Comparison of ENCODE assay signal across 8 cellular contexts in genomic region chr12:12736759-12737676, GRCh38. TPM values are rescaled to one million over a fixed set of nuclear protein-coding genes. Genes with fewer than 3 reads are reported as not detected.
DNase-seq lines count a peak whose midpoint lies in the region; ATAC-seq, FAIRE-seq and TF ChIP-seq lines count a peak whose summit lies in the region.

No MANE protein-coding gene starts in this region.

- H3K36me3 ChIP-seq in A673 (ENCODE audit: insufficient read depth, low read length, poor library complexity, severe bottlenecking) (no peaks in the 10 kb centered on the region), pancreas (no peaks in the 10 kb centered on the region)

- H3K27me3 ChIP-seq in A673 (replicated peaks; ENCODE audit: insufficient read depth, low read depth, low read length, poor library complexity) (no peaks in the 10 kb centered on the region), foreskin keratinocyte (no peaks in the 10 kb centered on the region), pancreas (no peaks in the 10 kb centered on the region)

- no peaks in the 10 kb centered on the region for H3K27me3 Mint-ChIP-seq in activated T-helper 17 cell treated with anti-CD3 and anti-CD28 coated beads, Interleukin-2, amount 50 U/mL, for 72 hours

- peak; percentile 83 for FAIRE-seq in pancreas (lab: Jason Lieb, UNC)

- H3K9me3 ChIP-seq in A673 (ENCODE audit: low read depth, low read length, poor library complexity, severe bottlenecking) (no peaks in the 10 kb centered on the region), pancreas (no peaks in the 10 kb centered on the region)

- peak; percentile 59 for DNase-seq in A673 (ENCODE audit: low spot score)
- DNase-seq in NCI-H345 (lab: John Stamatoyannopoulos, UW) = peak; percentile 6
- DNase-seq in foreskin keratinocyte = no peak
- DNase-seq in pancreas = no peak
- no peak for DNase-seq in COLO829 (ENCODE audit: low spot score)

- CTCF ChIA-PET in A673 (lab: Charles Lee) = interaction anchor here (0.6 to 1.7 kb wide), 10 partner anchors 8 to 820 kb away, joined by 3 to 10 read pairs (median 4); partner anchors contain the start of gene APOLD1

- H3K9me3 Mint-ChIP-seq in activated T-helper 17 cell treated with anti-CD3 and anti-CD28 coated beads, Interleukin-2, amount 50 U/mL, for 72 hours = no peaks in the 10 kb centered on the region

- H3K4me3 ChIP-seq in A673 (ENCODE audit: low read depth, low read length, poor library complexity, severe bottlenecking) (no peak overlapping the region), pancreas (no peak overlapping the region)

- peak overlapping the region; percentile 70 for H3K4me3 Mint-ChIP-seq in activated T-helper 17 cell treated with anti-CD3 and anti-CD28 coated beads, Interleukin-2, amount 50 U/mL, for 72 hours

- no peak overlapping the region for H3K27ac ChIP-seq in A673 (ENCODE audit: low read depth, low read length, poor library complexity, severe bottlenecking)
- no peak overlapping the region for H3K27ac ChIP-seq in foreskin keratinocyte
- H3K27ac ChIP-seq in pancreas = peak overlapping the region in 1 of 4 donors; percentile 2

- 58 to 60% methylated on average over 9 of the region's 9 CpGs for WGBS in pancreas, 2 donors

- peaks cover 42% of the 10 kb centered on the region for H3K4me1 Mint-ChIP-seq in activated T-helper 17 cell treated with anti-CD3 and anti-CD28 coated beads, Interleukin-2, amount 50 U/mL, for 72 hours

- H3K36me3 Mint-ChIP-seq in activated T-helper 17 cell treated with anti-CD3 and anti-CD28 coated beads, Interleukin-2, amount 50 U/mL, for 72 hours (ENCODE audit: low read depth) = peaks cover 59% of the 10 kb centered on the region

- H3K4me1 ChIP-seq in A673 (ENCODE audit: insufficient read depth, low read length, poor library complexity, severe bottlenecking) (peaks cover 21% of the 10 kb centered on the region), foreskin keratinocyte (no peaks in the 10 kb centered on the region), pancreas (peaks cover 9 to 20% (median 18%) of the 10 kb centered on the region in 3 donors)

- POLR2A ChIA-PET in A673 (lab: Charles Lee; ENCODE audit: low non-redundant PET) = interaction anchor here (0.5 to 0.6 kb wide), 2 partner anchors 62 to 1681 kb away, joined by 3 read pairs; no protein-coding TSS in a partner anchor

- BruUV-seq in A673 (replicated peaks; lab: Mats Ljungman, UMichigan) = no TSS peak

- ATAC-seq in HG02840 (IDR thresholded peaks at IDR 0.05; ENCODE audit: low FRiP score, unreplicated experiment) = peak; percentile 59
- peak; percentile 91 for ATAC-seq in activated T-helper 17 cell treated with anti-CD3 and anti-CD28 coated beads, Interleukin-2, amount 50 U/mL, for 72 hours (replicated peaks)
- ATAC-seq in foreskin keratinocyte = peak; percentile 78
- peak; percentile 49 to 78 (median 76) for ATAC-seq in pancreas

- TF ChIP-seq CTCF in A673 (conservative IDR thresholded peaks at IDR 0.05; ENCODE audit: low read depth, low read length) = peak; percentile 69
- peak; percentile 48 for TF ChIP-seq CTCF in GM12874 (IDR thresholded peaks at IDR 0.05; ENCODE audit: insufficient read depth, low read depth, low read length)
- peak; percentile 73 for TF ChIP-seq CTCF in foreskin keratinocyte (conservative IDR thresholded peaks at IDR 0.05)
- TF ChIP-seq CTCF in pancreas (IDR thresholded peaks at IDR 0.05) = peak in 3 of 4 donors; percentile 43 to 47 (median 44)

- intact Hi-C loops in A673 (cut with micrococcal nuclease; ENCODE audit: unreplicated experiment) = no loop called here
- intact Hi-C loops in pancreas (cut with DNase I) = no loop called here

- peak overlapping the region; percentile 84 for H3K27ac Mint-ChIP-seq in activated T-helper 17 cell treated with anti-CD3 and anti-CD28 coated beads, Interleukin-2, amount 50 U/mL, for 72 hours

RNA-seq across cellular contexts. Expression of gene CDKN1B, which starts 19.9 kb away (rescaled TPM):
- total RNA-seq in A673 (2021) (38.7 and 42.7 TPM in 2 replicates), foreskin keratinocyte (14.0 and 15.6 TPM in 2 replicates), pancreas (10 to 100 TPM; 12.8 to 23.7 (median 16.9) TPM)
- total RNA-seq in activated T-helper 17 cell treated with anti-CD3 and anti-CD28 coated beads, Interleukin-2, amount 50 U/mL, for 72 hours = 10 to 100 TPM; 41.1 to 95.4 TPM
- polyA plus RNA-seq in foreskin keratinocyte (7.3 and 9.1 TPM in 2 replicates), pancreas (10 to 100 TPM; 12.1 to 19.1 TPM)

RNA-seq across cellular contexts. Expression of gene GPR19, which starts 41.0 kb away (rescaled TPM):
- total RNA-seq in A673 (2021) (3.0 and 3.2 TPM in 2 replicates), foreskin keratinocyte (0.60 and 0.68 TPM in 2 replicates), pancreas (under 1 TPM in 4 of 6 donors, not detected in 2; 0.16 to 0.58 (median 0.26) TPM)
- 10 to 100 TPM; 25.2 to 32.7 TPM for total RNA-seq in activated T-helper 17 cell treated with anti-CD3 and anti-CD28 coated beads, Interleukin-2, amount 50 U/mL, for 72 hours
- polyA plus RNA-seq in foreskin keratinocyte (0.36 and 0.51 TPM in 2 replicates), pancreas (under 1 TPM; 0.27 to 0.82 TPM)

RNA-seq across cellular contexts. Expression of gene APOLD1, which starts 48.4 kb away (rescaled TPM):
- total RNA-seq in A673 (2021) (5.9 and 6.4 TPM in 2 replicates), foreskin keratinocyte (0.61 and 0.63 TPM in 2 replicates), pancreas (1 to 10 TPM; 1.8 to 4.6 (median 3.0) TPM)
- total RNA-seq in activated T-helper 17 cell treated with anti-CD3 and anti-CD28 coated beads, Interleukin-2, amount 50 U/mL, for 72 hours = 10 to 100 TPM in 1 of 2 donors, 1 to 10 TPM in 1; 8.7 to 42.2 TPM
- polyA plus RNA-seq in foreskin keratinocyte (0.13 and 0.26 TPM in 2 replicates), pancreas (1 to 10 TPM; 1.6 to 6.4 TPM)

Comparison
In these comparisons a context has a peak if more than half of its experiments do, and no peak if none do; other contexts are left out.
1. DNase-seq: peak in A673 (single experiment) and NCI-H345 (single experiment); none in foreskin keratinocyte (0 of 2), pancreas (0 of 6) and COLO829 (single experiment).
2. Peak in every context shown above with its lines, with median percentiles within 50 percentile points of each other: CTCF ChIP-seq and ATAC-seq.